ENCODE assay signal across 13 cellular contexts in the genomic region with DNA sequence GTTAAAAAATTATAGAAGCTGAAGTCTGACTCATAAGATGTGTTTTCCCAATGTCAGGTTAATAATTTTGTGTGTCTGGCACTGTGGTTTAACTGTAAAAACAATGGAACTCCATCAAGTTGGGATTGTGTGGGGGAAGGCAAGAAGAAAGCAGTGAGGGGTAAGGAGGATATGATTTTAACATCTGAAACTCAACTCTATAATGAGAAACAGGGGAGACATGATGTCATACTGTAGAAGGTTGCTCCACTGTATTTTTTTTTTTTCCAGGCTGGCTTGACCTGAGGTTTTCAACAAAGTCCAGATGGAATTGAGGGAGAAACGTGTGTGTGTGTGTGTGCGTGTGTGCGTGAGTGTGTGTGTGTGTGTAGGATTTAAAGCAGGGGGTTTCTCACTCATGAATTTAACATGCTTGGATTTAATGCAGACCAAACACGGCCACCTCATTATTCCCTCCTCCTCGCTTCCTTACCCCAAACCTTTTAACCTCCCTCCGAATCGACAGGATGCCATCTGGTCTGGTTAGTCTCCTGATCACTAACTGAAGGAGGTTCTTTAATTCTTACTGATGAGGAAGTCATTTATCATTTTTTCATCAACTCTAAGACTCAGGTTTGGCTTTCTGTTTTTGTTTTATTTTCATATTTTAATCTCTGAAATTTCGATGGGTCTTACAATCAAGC.
A peak's percentile ranks its signal among the peaks of the same experiment; 100 is the strongest.
DNase-seq lines count a peak whose midpoint lies in the region; ATAC-seq, FAIRE-seq and TF ChIP-seq lines count a peak whose summit lies in the region.
"Had no signal": no experiment of that assay in that cellular context is flagged by ENCODE, and none has a peak within 500 bp of the region (broad histone marks: within the 10 kb centered on the region; RNA-seq: fewer than 3 reads in every experiment).

No MANE protein-coding gene starts in this region.

- H3K4me2 ChIP-seq in MM.1S (ENCODE audit: low read depth, low read length) = no peak overlapping the region

- no peaks in the 10 kb centered on the region for H3K4me1 ChIP-seq in MM.1S (ENCODE audit: low read length)

- peak overlapping the region; percentile 24 for H3K4me3 ChIP-seq in fibroblast of mammary gland (ENCODE audit: control insufficient read depth, low read depth, low read length)
- no peak overlapping the region for H3K4me3 ChIP-seq in skeletal muscle cell (ENCODE audit: low read depth, low read length)
- H3K4me3 ChIP-seq in MM.1S (ENCODE audit: low read length) = no peak overlapping the region

- no peak overlapping the region for H2AFZ ChIP-seq in MM.1S (ENCODE audit: low read length)

- no peaks in the 10 kb centered on the region for H3K9me3 ChIP-seq in MM.1S (replicated peaks; ENCODE audit: insufficient read depth, low read length)

- H3K9ac ChIP-seq in MM.1S (ENCODE audit: low read length) = no peak overlapping the region

- no peak overlapping the region for H3K27ac ChIP-seq in MM.1S (ENCODE audit: low read length)
- H3K27ac ChIP-seq: HL-60 had no signal

- FAIRE-seq in RCC 7860 (lab: Jason Lieb, UNC) = peak; percentile 100

- no peaks in the 10 kb centered on the region for H3F3A ChIP-seq in MM.1S (ENCODE audit: insufficient read depth, low read length)

- TF ChIP-seq CTCF in fibroblast of mammary gland (conservative IDR thresholded peaks at IDR 0.05; ENCODE audit: control insufficient read depth, insufficient read depth, low read depth, low read length) = no peak
- no peak for TF ChIP-seq CTCF in MM.1S (IDR thresholded peaks at IDR 0.05; ENCODE audit: low read length)

- no peaks in the 10 kb centered on the region for H4K20me1 ChIP-seq in MM.1S (ENCODE audit: insufficient read depth, low read length)

- H3K9me2 ChIP-seq in MM.1S (replicated peaks; ENCODE audit: insufficient read depth, low read length) = no peaks in the 10 kb centered on the region

- H3K27me3 ChIP-seq in MM.1S (replicated peaks; ENCODE audit: insufficient read depth, low read length) = no peaks in the 10 kb centered on the region

- H3K36me3 ChIP-seq in MM.1S (replicated peaks; ENCODE audit: insufficient read depth, low read length) = no peaks in the 10 kb centered on the region

- DNase-seq in NCI-H1092 treated with DMSO at 0.1 percent for 48 hours (lab: John Stamatoyannopoulos, UW) (peak; percentile 4), NCI-H1092 (lab: John Stamatoyannopoulos, UW) (no peak), RCC 7860 (ENCODE audit: low spot score) (peak; percentile 99), fibroblast of mammary gland (ENCODE audit: low read depth) (peak; percentile 98), skeletal muscle cell (ENCODE audit: low read depth) (peak; percentile 91), MM.1S (no peak), NCI-H1105 treated with DMSO at 0.1 percent for 48 hours (lab: John Stamatoyannopoulos, UW) (no peak)
- DNase-seq: dermis blood vessel endothelial cell, NCI-H1694, RPMI8226 had no signal

- no peaks in the 10 kb centered on the region for H3K79me2 ChIP-seq in MM.1S (ENCODE audit: low read length)

- ATAC-seq in GM19467 (IDR thresholded peaks at IDR 0.05; ENCODE audit: unreplicated experiment) = no peak
- ATAC-seq: WTC11 had no signal

Comparison
In these comparisons a context has a peak if more than half of its experiments do, and no peak if none do; other contexts are left out.
1. DNase-seq: peak in NCI-H1092 treated with DMSO at 0.1 percent for 48 hours (single experiment), RCC 7860 (single experiment), fibroblast of mammary gland (single experiment) and skeletal muscle cell (single experiment); none in NCI-H1092 (single experiment), MM.1S (single experiment) and NCI-H1105 treated with DMSO at 0.1 percent for 48 hours (single experiment).